2 cellular contexts compared by ENCODE assay signal in genomic region chr1:119656410-119656955, GRCh38.
TF ChIP-seq lines count a peak whose summit lies in the region.

No MANE protein-coding gene starts in this region.

TF ChIP-seq in IMR-90, 13 proteins besides CTCF, POLR2A, EP300 and RAD21:
- no peak for TF ChIP-seq BHLHE40 (IDR thresholded peaks at IDR 0.05; ENCODE audit: low read depth, low read length)
- TF ChIP-seq ELK1 (IDR thresholded peaks at IDR 0.05; ENCODE audit: borderline replicate concordance, low read depth, low read length), result no peak
- no peak for TF ChIP-seq NFE2L2 (IDR thresholded peaks at IDR 0.05; ENCODE audit: low read depth, low read length)
- no peak for TF ChIP-seq RCOR1 (IDR thresholded peaks at IDR 0.05; ENCODE audit: insufficient replicate concordance, low read length)
- TF ChIP-seq CHD1 (IDR thresholded peaks at IDR 0.05; ENCODE audit: low read depth, low read length), result no peak
- TF ChIP-seq SMC3 (IDR thresholded peaks at IDR 0.05; ENCODE audit: low read depth, low read length), result no peak

TF ChIP-seq in HepG2, 621 proteins besides CTCF, POLR2A, EP300 and RAD21:
- TF ChIP-seq ONECUT2 (CRISPR knock-in tag; IDR thresholded peaks at IDR 0.05) (no peak), THYN1 (CRISPR knock-in tag; IDR thresholded peaks at IDR 0.05; ENCODE audit: borderline replicate concordance, low read depth) (no peak), GABPB1 (CRISPR knock-in tag; IDR thresholded peaks at IDR 0.05) (no peak), EZH2 (conservative IDR thresholded peaks at IDR 0.05; ENCODE audit: low read depth, low read length) (no peak), ATRX (CRISPR knock-in tag; IDR thresholded peaks at IDR 0.05; ENCODE audit: borderline replicate concordance) (no peak), ZNF580 (CRISPR knock-in tag; IDR thresholded peaks at IDR 0.05; ENCODE audit: borderline replicate concordance, low read depth) (no peak), ZNF761 (CRISPR knock-in tag; conservative IDR thresholded peaks at IDR 0.05) (no peak), ZNF644 (CRISPR knock-in tag; IDR thresholded peaks at IDR 0.05; ENCODE audit: low read depth) (no peak), MTF1 (CRISPR knock-in tag; IDR thresholded peaks at IDR 0.05) (no peak), TFDP2 (CRISPR knock-in tag; IDR thresholded peaks at IDR 0.05) (no peak), ZNF337 (CRISPR knock-in tag; IDR thresholded peaks at IDR 0.05; ENCODE audit: borderline replicate concordance, low read depth) (no peak), THAP8 (CRISPR knock-in tag; IDR thresholded peaks at IDR 0.05; ENCODE audit: borderline replicate concordance) (no peak), ZNF775 (CRISPR knock-in tag; IDR thresholded peaks at IDR 0.05; ENCODE audit: borderline replicate concordance) (no peak), ZSCAN31 (CRISPR knock-in tag; IDR thresholded peaks at IDR 0.05; ENCODE audit: low read depth) (no peak), MEF2D (CRISPR knock-in tag; IDR thresholded peaks at IDR 0.05) (no peak)
